8 cellular contexts compared by ENCODE assay signal in the genomic region with DNA sequence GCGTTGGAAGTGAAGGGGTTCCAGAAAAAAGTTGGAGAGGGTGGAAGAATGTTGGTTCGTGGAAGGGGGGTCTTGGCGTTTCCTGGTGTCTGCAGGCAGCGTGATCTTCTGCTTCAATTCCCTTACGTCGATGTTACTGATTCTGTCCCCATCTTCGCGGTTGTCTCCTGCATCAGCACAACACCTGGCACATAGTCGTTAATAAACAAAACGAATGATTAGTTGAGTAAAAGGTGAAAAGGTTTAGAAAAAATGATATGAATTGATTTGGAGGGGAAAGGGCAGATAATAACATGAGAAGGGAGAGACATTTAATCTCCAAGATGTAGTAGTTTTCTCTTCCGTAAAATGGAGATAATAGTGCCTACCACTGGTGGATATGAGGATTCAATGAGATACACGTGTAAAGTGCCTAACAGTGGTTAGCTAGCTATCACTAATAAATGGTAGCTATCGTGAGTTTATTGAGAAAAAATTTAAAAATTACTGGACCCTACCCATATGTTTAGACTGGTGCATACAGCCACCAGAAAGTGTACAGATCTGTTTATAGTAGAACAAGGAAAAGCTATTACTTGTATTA. TPM values are rescaled to one million over a fixed set of nuclear protein-coding genes. Genes with fewer than 3 reads are reported as not detected.
DNase-seq lines count a peak whose midpoint lies in the region; ATAC-seq and TF ChIP-seq lines count a peak whose summit lies in the region.

No MANE protein-coding gene starts in this region.

- no peak overlapping the region for H3K4me3 Mint-ChIP-seq in MCF 10A (ENCODE audit: unreplicated experiment)

- H3K9me3 Mint-ChIP-seq in MCF 10A (ENCODE audit: unreplicated experiment): no peaks in the 10 kb centered on the region

- H3K4me1 ChIP-seq in right lobe of liver (peaks cover 0 to 48% (median 5%) of the 10 kb centered on the region in 4 donors), transverse colon (peaks cover 25 to 59% (median 38%) of the 10 kb centered on the region in 4 donors)

- no peak for TF ChIP-seq CTCF in MCF 10A (IDR thresholded peaks at IDR 0.05; ENCODE audit: unreplicated experiment)
- peak in 1 of 4 donors; percentile 23 for TF ChIP-seq CTCF in right lobe of liver (IDR thresholded peaks at IDR 0.05)
- no peak for TF ChIP-seq CTCF in transverse colon (IDR thresholded peaks at IDR 0.05)

- POLR2A ChIA-PET in MCF 10A (lab: Yijun Ruan, JAX): interaction anchor here (0.6 to 4.4 kb wide), 17 partner anchors 8 to 790 kb away, joined by 3 to 113 read pairs (median 5); partner anchors contain the start of genes CCNO and IL31RA

- WGBS in right lobe of liver (ENCODE audit: insufficient coverage, low coverage, low lambda C conversion rate, missing lambda C conversion rate): under 1% methylated on average over 13 of the region's 13 CpGs
- 0% methylated on average over 13 of the region's 13 CpGs for WGBS in transverse colon (ENCODE audit: low coverage in 1 of 2), 2 donors

- intact Hi-C loops in MCF 10A (cut with micrococcal nuclease) (loop anchor here (10.0 kb wide), 1 partner anchor 134 kb away; the partner anchor contains the start of gene CDC20B), right lobe of liver (cut with DNase I) (no loop called here), transverse colon (cut with DNase I; ENCODE audit: low total_unique reads) (no loop called here)

- H3K27ac Mint-ChIP-seq in MCF 10A (ENCODE audit: low read depth, unreplicated experiment): no peak overlapping the region

- H3K27me3 Mint-ChIP-seq in MCF 10A (ENCODE audit: insufficient read depth, unreplicated experiment): no peaks in the 10 kb centered on the region

- no peaks in the 10 kb centered on the region for H3K36me3 ChIP-seq in right lobe of liver
- no peaks in the 10 kb centered on the region for H3K36me3 ChIP-seq in transverse colon

- peaks cover 19% of the 10 kb centered on the region for H3K4me1 Mint-ChIP-seq in MCF 10A (ENCODE audit: insufficient read depth, unreplicated experiment)

- H3K9me3 ChIP-seq in right lobe of liver (no peaks in the 10 kb centered on the region), transverse colon (no peaks in the 10 kb centered on the region)

- no peaks in the 10 kb centered on the region for H3K36me3 Mint-ChIP-seq in MCF 10A (ENCODE audit: insufficient read depth, unreplicated experiment)

- CTCF ChIA-PET in MCF 10A (lab: Yijun Ruan, JAX): interaction anchor here (2.5 kb wide), 1 partner anchor 76 kb away, joined by 20 read pairs; the partner anchor contains the start of gene CCNO

- BruUV-seq in MCF 10A (replicated peaks; lab: Mats Ljungman, UMichigan): TSS peak; percentile 69

- H3K27ac ChIP-seq in right lobe of liver (peak overlapping the region; percentile 92 to 97 (median 92)), transverse colon (peak overlapping the region; percentile 89 to 98 (median 95))

- DNase-seq in DMS 273 (lab: John Stamatoyannopoulos, UW; ENCODE audit: unreplicated experiment) (peak; percentile 64), NCI-H748 treated with DMSO at 0.1 percent for 48 hours (lab: John Stamatoyannopoulos, UW) (peak; percentile 7), MCF 10A (ENCODE audit: unreplicated experiment) (peak; percentile 37), right lobe of liver (no peak), transverse colon (peak; percentile 13), midbrain (lab: John Stamatoyannopoulos, UW) (no peak), NCI-H1436 (lab: John Stamatoyannopoulos, UW) (no peak)

- in situ Hi-C loops in transverse colon (cut with MboI; ENCODE audit: low pct_ligation_motif_present in 1 of 4, low pct_unique_long_range_greater_than_20kb in 1 of 4, low sequenced_read_pairs in 3 of 4): no loop called here

- TF ChIP-seq POLR2A in right lobe of liver (IDR thresholded peaks at IDR 0.05) (no peak), transverse colon (IDR thresholded peaks at IDR 0.05) (no peak)

- H3K27me3 ChIP-seq in right lobe of liver (no peaks in the 10 kb centered on the region), transverse colon (no peaks in the 10 kb centered on the region)

- ATAC-seq in GM21447 (IDR thresholded peaks at IDR 0.05; ENCODE audit: unreplicated experiment) (peak; percentile 19), right lobe of liver (peak; percentile 17 to 23 (median 20))

- no peak for TF ChIP-seq EP300 in transverse colon (IDR thresholded peaks at IDR 0.05; ENCODE audit: low read depth)

- peak overlapping the region; percentile 86 to 89 (median 88) for H3K4me3 ChIP-seq in right lobe of liver
- H3K4me3 ChIP-seq in transverse colon: peak overlapping the region; percentile 60 to 88 (median 84)

RNA-seq across cellular contexts. Expression of gene MTREX, which starts 0.6 kb away (rescaled TPM):
- total RNA-seq in MCF 10A (2022): 113 and 118 TPM in 2 replicates
- total RNA-seq in right lobe of liver: 10 to 100 TPM; 24.7 to 42.4 (median 31.9) TPM
- 10 to 100 TPM; 29.5 to 85.9 (median 65.5) TPM for total RNA-seq in transverse colon

RNA-seq across cellular contexts. Expression of gene DHX29, which starts 0.9 kb away (rescaled TPM):
- 18.1 and 21.8 TPM in 2 replicates for total RNA-seq in MCF 10A (2022)
- total RNA-seq in right lobe of liver: 10 to 100 TPM; 10.8 to 18.2 (median 14.7) TPM
- 10 to 100 TPM in 3 of 4 donors, 1 to 10 TPM in 1; 9.4 to 33.0 (median 17.6) TPM for total RNA-seq in transverse colon

Comparison
In these comparisons a context has a peak if more than half of its experiments do, and no peak if none do; other contexts are left out.
1. DNase-seq: peak in DMS 273 (single experiment), NCI-H748 treated with DMSO at 0.1 percent for 48 hours (single experiment), MCF 10A (single experiment) and transverse colon (single experiment); none in right lobe of liver (0 of 3), midbrain (single experiment) and NCI-H1436 (single experiment).